In the genomic region with DNA sequence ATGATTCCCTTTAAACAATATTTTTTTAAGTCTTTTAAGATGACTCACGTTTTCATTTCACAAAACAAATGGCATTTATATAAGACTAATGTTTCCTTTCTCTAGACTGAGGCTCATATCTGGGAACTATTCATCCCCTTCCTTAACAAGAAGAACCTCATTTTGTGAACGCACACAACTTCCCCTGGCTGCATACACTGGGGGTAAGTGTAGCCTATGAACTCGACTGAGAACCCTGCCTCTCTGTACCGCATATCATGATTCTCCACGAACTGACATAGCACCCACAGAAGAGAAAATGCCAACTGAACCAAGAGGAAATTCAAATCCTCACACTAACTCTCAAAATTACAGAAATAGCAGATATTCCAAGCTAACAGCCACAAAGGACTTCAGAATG, we compare ENCODE assay signal across 11 cellular contexts.
DNase-seq lines count a peak whose midpoint lies in the region; ATAC-seq and TF ChIP-seq lines count a peak whose summit lies in the region.
"Had no signal": no experiment of that assay in that cellular context is flagged by ENCODE, and none has a peak within 500 bp of the region (broad histone marks: within the 10 kb centered on the region; RNA-seq: fewer than 3 reads in every experiment).

No MANE protein-coding gene starts in this region.

- intact Hi-C loops in sigmoid colon (cut with DNase I) = loop anchor here (5.0 kb wide), 1 partner anchor 56 kb away; no protein-coding TSS in a partner anchor
- intact Hi-C loops in PC-3 (cut with micrococcal nuclease) = no loop called here

- ATAC-seq in GM23338 (peak; percentile 20), GM21381 (IDR thresholded peaks at IDR 0.05; ENCODE audit: unreplicated experiment) (no peak), PC-3 (no peak)

- TF ChIP-seq CTCF in GM23338 (conservative IDR thresholded peaks at IDR 0.05; ENCODE audit: low read depth in 2 of 2) (no peak), brain (conservative IDR thresholded peaks at IDR 0.05) (no peak), glutamatergic neuron (IDR thresholded peaks at IDR 0.05; ENCODE audit: partially characterized antibody, unreplicated experiment) (no peak), sigmoid colon (IDR thresholded peaks at IDR 0.05) (no peak), PC-3 (conservative IDR thresholded peaks at IDR 0.05; ENCODE audit: low read depth, low read length) (no peak)

- H3K9me3 Mint-ChIP-seq in GM23338 = no peaks in the 10 kb centered on the region
- peaks cover 0 to 2% (median 0%) of the 10 kb centered on the region in 5 experiments for H3K9me3 Mint-ChIP-seq in brain
- no peaks in the 10 kb centered on the region for H3K9me3 Mint-ChIP-seq in glutamatergic neuron (ENCODE audit: unreplicated experiment)
- no peaks in the 10 kb centered on the region for H3K9me3 Mint-ChIP-seq in activated T-cell treated with anti-CD3 and anti-CD28 coated beads, Interleukin-2, amount 50 U/mL, for 24 hours

- no peaks in the 10 kb centered on the region for H3F3A ChIP-seq in GM23338 (replicated peaks; ENCODE audit: low read depth)
- no peaks in the 10 kb centered on the region for H3F3A ChIP-seq in PC-3 (ENCODE audit: low read length, unreplicated experiment)

- no peaks in the 10 kb centered on the region for H3K36me3 ChIP-seq in GM23338 (ENCODE audit: insufficient read depth)
- no peaks in the 10 kb centered on the region for H3K36me3 ChIP-seq in sigmoid colon
- no peaks in the 10 kb centered on the region for H3K36me3 ChIP-seq in PC-3 (ENCODE audit: low read depth, low read length)
- H3K36me3 ChIP-seq: MG63, right lobe of liver had no signal

- H3K4me3 Mint-ChIP-seq in GM23338 (peak overlapping the region; percentile 18), brain (peak overlapping the region; percentile 63 to 91 (median 83)), glutamatergic neuron (ENCODE audit: unreplicated experiment) (no peak overlapping the region)
- H3K4me3 Mint-ChIP-seq in activated T-cell treated with anti-CD3 and anti-CD28 coated beads, Interleukin-2, amount 50 U/mL, for 24 hours = no peak overlapping the region

- H3K27me3 ChIP-seq in GM23338 (ENCODE audit: insufficient read depth) = peaks cover 5% of the 10 kb centered on the region; the same call in 1 of the 2 replicates
- H3K27me3 ChIP-seq in sigmoid colon = no peaks in the 10 kb centered on the region
- no peaks in the 10 kb centered on the region for H3K27me3 ChIP-seq in PC-3 (ENCODE audit: low read length)
- H3K27me3 ChIP-seq: MG63 had no signal

- H4K20me1 ChIP-seq in GM23338 (replicated peaks; ENCODE audit: insufficient read depth) (no peaks in the 10 kb centered on the region), PC-3 (ENCODE audit: low read length) (no peaks in the 10 kb centered on the region)

- no peak overlapping the region for H2AFZ ChIP-seq in GM23338
- H2AFZ ChIP-seq in PC-3 (ENCODE audit: low read length) = no peak overlapping the region

- H3K9me3 ChIP-seq in sigmoid colon (no peaks in the 10 kb centered on the region), PC-3 (ENCODE audit: low read length) (no peaks in the 10 kb centered on the region)
- H3K9me3 ChIP-seq: MG63, right lobe of liver had no signal

- H3K27ac ChIP-seq in GM23338 (ENCODE audit: low read depth) = 0 out of 2 replicates have a peak overlapping the region, but pooled peaks have one; percentile 88
- H3K27ac ChIP-seq in sigmoid colon = peak overlapping the region in 3 of 4 donors; percentile 34 to 54 (median 41)
- no peak overlapping the region for H3K27ac ChIP-seq in PC-3 (ENCODE audit: low read length)
- H3K27ac ChIP-seq: right lobe of liver had no signal

- no TSS peak for BruUV-seq in PC-3 (replicated peaks; lab: Mats Ljungman, UMichigan)

- peaks cover 3% of the 10 kb centered on the region; the same call in 1 of the 2 replicates for H3K79me2 ChIP-seq in GM23338 (replicated peaks; ENCODE audit: insufficient read depth)
- no peaks in the 10 kb centered on the region for H3K79me2 ChIP-seq in PC-3 (ENCODE audit: low read length)

- POLR2A ChIA-PET in PC-3 (lab: Charles Lee; ENCODE audit: unreplicated experiment) = no interaction called here

- peaks cover 11% of the 10 kb centered on the region for H3K27me3 Mint-ChIP-seq in GM23338 (ENCODE audit: insufficient read depth, low read depth, poor library complexity)
- H3K27me3 Mint-ChIP-seq in brain = peaks cover 3% of the 10 kb centered on the region
- peaks cover 3% of the 10 kb centered on the region for H3K27me3 Mint-ChIP-seq in glutamatergic neuron (ENCODE audit: unreplicated experiment)
- H3K27me3 Mint-ChIP-seq in activated T-cell treated with anti-CD3 and anti-CD28 coated beads, Interleukin-2, amount 50 U/mL, for 24 hours = peaks cover 15% of the 10 kb centered on the region

- H3K4me1 Mint-ChIP-seq in GM23338 (peaks cover 78% of the 10 kb centered on the region), brain (peaks cover 93% of the 10 kb centered on the region), glutamatergic neuron (ENCODE audit: low read depth, unreplicated experiment) (peaks cover 42% of the 10 kb centered on the region)
- no peaks in the 10 kb centered on the region for H3K4me1 Mint-ChIP-seq in activated T-cell treated with anti-CD3 and anti-CD28 coated beads, Interleukin-2, amount 50 U/mL, for 24 hours (ENCODE audit: low read depth)

- H3K4me3 ChIP-seq in GM23338 (no peak overlapping the region), sigmoid colon (no peak overlapping the region), PC-3 (ENCODE audit: low read length) (no peak overlapping the region)
- H3K4me3 ChIP-seq: MG63, right lobe of liver had no signal

- H3K4me2 ChIP-seq in GM23338 = peak overlapping the region; percentile 42
- H3K4me2 ChIP-seq in PC-3 (ENCODE audit: low read length) = no peak overlapping the region

- WGBS in sigmoid colon, 2 donors = 22 to 50% methylated on average over 5 of the region's 5 CpGs

- H3K4me1 ChIP-seq in GM23338 (ENCODE audit: insufficient read depth) (peaks cover 87% of the 10 kb centered on the region), sigmoid colon (peaks cover 0 to 69% (median 50%) of the 10 kb centered on the region in 4 donors), PC-3 (ENCODE audit: insufficient read depth, low read length) (no peaks in the 10 kb centered on the region)
- H3K4me1 ChIP-seq: right lobe of liver had no signal

- no peak for DNase-seq in GM23338 (ENCODE audit: low spot score)
- no peak for DNase-seq in glutamatergic neuron
- no peak for DNase-seq in sigmoid colon
- no peak for DNase-seq in activated T-cell treated with anti-CD3 and anti-CD28 coated beads, Interleukin-2, amount 50 U/mL, for 24 hours
- no peak for DNase-seq in T-helper 9 cell
- no peak for DNase-seq in PC-3
- DNase-seq: activated CD4-positive, CD25-positive, alpha-beta regulatory T cell; MG63; right lobe of liver had no signal

- no peak for TF ChIP-seq POLR2A in sigmoid colon (IDR thresholded peaks at IDR 0.05)

- H3K27ac Mint-ChIP-seq in GM23338 = peak overlapping the region; percentile 4; the same call in 1 of the 2 replicates
- H3K27ac Mint-ChIP-seq in brain = peak overlapping the region; percentile 83 to 98 (median 96)
- peak overlapping the region; percentile 53 for H3K27ac Mint-ChIP-seq in glutamatergic neuron (ENCODE audit: unreplicated experiment)
- H3K27ac Mint-ChIP-seq in activated T-cell treated with anti-CD3 and anti-CD28 coated beads, Interleukin-2, amount 50 U/mL, for 24 hours = no peak overlapping the region

- H3K9me2 ChIP-seq in GM23338 (ENCODE audit: insufficient read depth) = no peaks in the 10 kb centered on the region
- H3K9me2 ChIP-seq in PC-3 (replicated peaks; ENCODE audit: low read length) = no peaks in the 10 kb centered on the region

- CTCF ChIA-PET in PC-3 (lab: Charles Lee) = no interaction called here

- no peaks in the 10 kb centered on the region for H3K36me3 Mint-ChIP-seq in GM23338 (ENCODE audit: low read depth)
- no peaks in the 10 kb centered on the region for H3K36me3 Mint-ChIP-seq in brain
- H3K36me3 Mint-ChIP-seq in glutamatergic neuron (ENCODE audit: unreplicated experiment) = no peaks in the 10 kb centered on the region
- no peaks in the 10 kb centered on the region for H3K36me3 Mint-ChIP-seq in activated T-cell treated with anti-CD3 and anti-CD28 coated beads, Interleukin-2, amount 50 U/mL, for 24 hours (ENCODE audit: low read depth)

- no peak for TF ChIP-seq EP300 in sigmoid colon (IDR thresholded peaks at IDR 0.05)

- H3K9ac ChIP-seq in PC-3 (ENCODE audit: low read length) = no peak overlapping the region

TF ChIP-seq in GM23338, 12 proteins besides CTCF, POLR2A, EP300 and RAD21 (continues in another document):
- TF ChIP-seq, protein P1, sequence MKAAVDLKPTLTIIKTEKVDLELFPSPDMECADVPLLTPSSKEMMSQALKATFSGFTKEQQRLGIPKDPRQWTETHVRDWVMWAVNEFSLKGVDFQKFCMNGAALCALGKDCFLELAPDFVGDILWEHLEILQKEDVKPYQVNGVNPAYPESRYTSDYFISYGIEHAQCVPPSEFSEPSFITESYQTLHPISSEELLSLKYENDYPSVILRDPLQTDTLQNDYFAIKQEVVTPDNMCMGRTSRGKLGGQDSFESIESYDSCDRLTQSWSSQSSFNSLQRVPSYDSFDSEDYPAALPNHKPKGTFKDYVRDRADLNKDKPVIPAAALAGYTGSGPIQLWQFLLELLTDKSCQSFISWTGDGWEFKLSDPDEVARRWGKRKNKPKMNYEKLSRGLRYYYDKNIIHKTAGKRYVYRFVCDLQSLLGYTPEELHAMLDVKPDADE (IDR thresholded peaks at IDR 0.05) = no peak
- TF ChIP-seq JUNB (IDR thresholded peaks at IDR 0.05; ENCODE audit: unreplicated experiment) (no peak), ZNF114 (CRISPR knock-in tag; IDR thresholded peaks at IDR 0.05) (no peak), NANOG (IDR thresholded peaks at IDR 0.05; ENCODE audit: borderline replicate concordance) (no peak), CREB1 (CRISPR knock-in tag; IDR thresholded peaks at IDR 0.05; ENCODE audit: low read depth) (no peak), EZH2phosphoT487 (IDR thresholded peaks at IDR 0.05; ENCODE audit: unreplicated experiment) (no peak)

Comparison
In these comparisons a context has a peak if more than half of its experiments do, and no peak if none do; other contexts are left out.
1. H3K4me3 Mint-ChIP-seq: peak in GM23338 (single experiment) and brain (5 of 5); none in glutamatergic neuron (single experiment) and activated T-cell treated with anti-CD3 and anti-CD28 coated beads, Interleukin-2, amount 50 U/mL, for 24 hours (single experiment).